Comparison of ENCODE assay signal across 28 cellular contexts in genomic region chr13:21121616-21122015, GRCh38.
"Had no signal": no experiment of that assay in that cellular context is flagged by ENCODE, and none has a peak within 500 bp of the region (broad histone marks: within the 10 kb centered on the region; RNA-seq: fewer than 3 reads in every experiment).

No MANE protein-coding gene starts in this region.

- H3K36me3 ChIP-seq: adrenal gland, colonic mucosa, gastrocnemius medialis, heart left ventricle had no signal

- H3K27me3 ChIP-seq: adrenal gland, body of pancreas, colonic mucosa, foreskin keratinocyte, gastrocnemius medialis, heart left ventricle had no signal

- H3K9me3 Mint-ChIP-seq: activated CD4-positive, alpha-beta memory T cell treated with anti-CD3 and anti-CD28 coated beads, Interleukin-2, amount 10 ng/mL, durations not matched to agents 7 days and 5 days; activated CD4-positive, alpha-beta T cell treated with anti-CD3 and anti-CD28 coated beads, Interleukin-2, amount 10 ng/mL, durations not matched to agents 7 days and 5 days; activated naive CD4-positive, alpha-beta T cell treated with anti-CD3 and anti-CD28 coated beads for 36 hours; activated naive CD4-positive, alpha-beta T cell treated with anti-CD3 and anti-CD28 coated beads, Interleukin-2, amount 50 U/mL, for 24 hours; activated naive CD8-positive, alpha-beta T cell treated with anti-CD3 and anti-CD28 coated beads, Interleukin-2, amount 50 U/mL, for 24 hours; activated T-cell treated with anti-CD3 and anti-CD28 coated beads, Interleukin-2, amount 50 U/mL, for 24 hours; activated T-cell treated with anti-CD3 and anti-CD28 coated beads, Interleukin-2, amount 50 U/mL, for 72 hours had no signal

- H3K4me3 ChIP-seq: adrenal gland, body of pancreas, colonic mucosa, gastrocnemius medialis, heart left ventricle had no signal

- H3K9me3 ChIP-seq: adrenal gland, body of pancreas, colonic mucosa, gastrocnemius medialis had no signal

- H3K4me1 Mint-ChIP-seq: activated CD4-positive, alpha-beta memory T cell treated with anti-CD3 and anti-CD28 coated beads, Interleukin-2, amount 10 ng/mL, durations not matched to agents 7 days and 5 days; activated CD4-positive, alpha-beta T cell treated with anti-CD3 and anti-CD28 coated beads, Interleukin-2, amount 10 ng/mL, durations not matched to agents 7 days and 5 days; activated naive CD4-positive, alpha-beta T cell treated with anti-CD3 and anti-CD28 coated beads, Interleukin-2, amount 50 U/mL, for 24 hours; activated naive CD8-positive, alpha-beta T cell treated with anti-CD3 and anti-CD28 coated beads for 36 hours; activated naive CD8-positive, alpha-beta T cell treated with anti-CD3 and anti-CD28 coated beads, Interleukin-2, amount 50 U/mL, for 24 hours; endodermal cell had no signal

- H3K27ac ChIP-seq: adrenal gland, body of pancreas, colonic mucosa, foreskin keratinocyte, gastrocnemius medialis, heart left ventricle had no signal

- H3K4me3 Mint-ChIP-seq: activated CD4-positive, alpha-beta memory T cell treated with anti-CD3 and anti-CD28 coated beads, Interleukin-2, amount 10 ng/mL, durations not matched to agents 7 days and 5 days; activated CD4-positive, alpha-beta T cell treated with anti-CD3 and anti-CD28 coated beads, Interleukin-2, amount 10 ng/mL, durations not matched to agents 7 days and 5 days; activated naive CD4-positive, alpha-beta T cell treated with anti-CD3 and anti-CD28 coated beads for 36 hours; activated naive CD4-positive, alpha-beta T cell treated with anti-CD3 and anti-CD28 coated beads, Interleukin-2, amount 50 U/mL, for 24 hours; activated naive CD8-positive, alpha-beta T cell treated with anti-CD3 and anti-CD28 coated beads for 36 hours; activated naive CD8-positive, alpha-beta T cell treated with anti-CD3 and anti-CD28 coated beads, Interleukin-2, amount 50 U/mL, for 24 hours; activated T-cell treated with anti-CD3 and anti-CD28 coated beads, Interleukin-2, amount 50 U/mL, for 24 hours; activated T-cell treated with anti-CD3 and anti-CD28 coated beads, Interleukin-2, amount 50 U/mL, for 72 hours; endodermal cell; WTC11 had no signal

- H3K4me1 ChIP-seq: adrenal gland, body of pancreas, colonic mucosa, foreskin keratinocyte, gastrocnemius medialis, heart left ventricle had no signal

- H3K27ac Mint-ChIP-seq: activated CD4-positive, alpha-beta memory T cell treated with anti-CD3 and anti-CD28 coated beads, Interleukin-2, amount 10 ng/mL, durations not matched to agents 7 days and 5 days; activated CD4-positive, alpha-beta T cell treated with anti-CD3 and anti-CD28 coated beads, Interleukin-2, amount 10 ng/mL, durations not matched to agents 7 days and 5 days; activated naive CD4-positive, alpha-beta T cell treated with anti-CD3 and anti-CD28 coated beads for 36 hours; activated naive CD4-positive, alpha-beta T cell treated with anti-CD3 and anti-CD28 coated beads, Interleukin-2, amount 50 U/mL, for 24 hours; activated naive CD8-positive, alpha-beta T cell treated with anti-CD3 and anti-CD28 coated beads for 36 hours; activated naive CD8-positive, alpha-beta T cell treated with anti-CD3 and anti-CD28 coated beads, Interleukin-2, amount 50 U/mL, for 24 hours; activated T-cell treated with anti-CD3 and anti-CD28 coated beads, Interleukin-2, amount 50 U/mL, for 24 hours; activated T-cell treated with anti-CD3 and anti-CD28 coated beads, Interleukin-2, amount 50 U/mL, for 72 hours; endodermal cell had no signal

- DNase-seq: activated CD4-positive, alpha-beta memory T cell treated with anti-CD3 and anti-CD28 coated beads, Interleukin-2, amount 10 ng/mL, durations not matched to agents 7 days and 5 days; activated CD4-positive, alpha-beta T cell treated with anti-CD3 and anti-CD28 coated beads for 1 hour; activated CD4-positive, alpha-beta T cell treated with anti-CD3 and anti-CD28 coated beads for 4 hours; activated CD4-positive, alpha-beta T cell treated with anti-CD3 and anti-CD28 coated beads, Interleukin-2, amount 10 ng/mL, durations not matched to agents 7 days and 5 days; activated CD4-positive, alpha-beta T cell treated with anti-CD3 and anti-CD28 coated beads, Interleukin-2, amount 50 U/mL, for 4 hours; activated CD8-positive, alpha-beta memory T cell treated with anti-CD3 and anti-CD28 coated beads, Interleukin-2, amount 50 U/mL, for 48 hours; activated naive CD4-positive, alpha-beta T cell treated with anti-CD3 and anti-CD28 coated beads for 36 hours; activated naive CD8-positive, alpha-beta T cell treated with anti-CD3 and anti-CD28 coated beads for 36 hours; activated naive CD8-positive, alpha-beta T cell treated with anti-CD3 and anti-CD28 coated beads, Interleukin-2, amount 50 U/mL, for 24 hours; activated T-cell treated with anti-CD3 and anti-CD28 coated beads for 4 hours; activated T-cell treated with anti-CD3 and anti-CD28 coated beads, Interleukin-2, amount 50 U/mL, for 24 hours; activated T-cell treated with anti-CD3 and anti-CD28 coated beads, Interleukin-2, amount 50 U/mL, for 72 hours; adrenal gland; amygdala; aorta; body of pancreas; caudate nucleus; colonic mucosa; effector CD8-positive, alpha-beta T cell; endodermal cell; foreskin keratinocyte; gastrocnemius medialis; glutamatergic neuron; heart left ventricle; T-helper 2 cell had no signal

- H3K27me3 Mint-ChIP-seq: activated CD4-positive, alpha-beta memory T cell treated with anti-CD3 and anti-CD28 coated beads, Interleukin-2, amount 10 ng/mL, durations not matched to agents 7 days and 5 days; activated CD4-positive, alpha-beta T cell treated with anti-CD3 and anti-CD28 coated beads, Interleukin-2, amount 10 ng/mL, durations not matched to agents 7 days and 5 days; activated naive CD4-positive, alpha-beta T cell treated with anti-CD3 and anti-CD28 coated beads, Interleukin-2, amount 50 U/mL, for 24 hours; activated naive CD8-positive, alpha-beta T cell treated with anti-CD3 and anti-CD28 coated beads for 36 hours; activated naive CD8-positive, alpha-beta T cell treated with anti-CD3 and anti-CD28 coated beads, Interleukin-2, amount 50 U/mL, for 24 hours; activated T-cell treated with anti-CD3 and anti-CD28 coated beads, Interleukin-2, amount 50 U/mL, for 24 hours had no signal

- H3K36me3 Mint-ChIP-seq: activated naive CD4-positive, alpha-beta T cell treated with anti-CD3 and anti-CD28 coated beads, Interleukin-2, amount 50 U/mL, for 24 hours; activated naive CD8-positive, alpha-beta T cell treated with anti-CD3 and anti-CD28 coated beads for 36 hours had no signal

- ATAC-seq: activated naive CD8-positive, alpha-beta T cell treated with anti-CD3 and anti-CD28 coated beads, Interleukin-2, amount 50 U/mL, for 24 hours; activated T-cell treated with anti-CD3 and anti-CD28 coated beads, Interleukin-2, amount 50 U/mL, for 72 hours; body of pancreas; esophagus mucosa; foreskin keratinocyte; gastrocnemius medialis; heart left ventricle; WTC11 had no signal
